In genomic region chr10:98133075-98133752, GRCh38 we compare ENCODE assay signal across 8 cellular contexts. TPM values are rescaled to one million over a fixed set of nuclear protein-coding genes. Genes with fewer than 3 reads are reported as not detected.
DNase-seq lines count a peak whose midpoint lies in the region; ATAC-seq, FAIRE-seq and TF ChIP-seq lines count a peak whose summit lies in the region.
"Not testable (repeated sequence)": the region's sequence is repeated elsewhere in the genome, so short reads cannot be mapped to it uniquely, and the experiment has no call there.

No MANE protein-coding gene starts in this region.

- H3K27me3 ChIP-seq in BLaER1; SU-DHL-6 (ENCODE audit: low read length); astrocyte (ENCODE audit: insufficient read depth, low read length): not testable (repeated sequence)

- DNase-seq in astrocyte (ENCODE audit: low read depth); neural crest cell (ENCODE audit: low read depth, low spot score): not testable (repeated sequence)

- H3K4me1 Mint-ChIP-seq in astrocyte (ENCODE audit: low read depth, unreplicated experiment), result peaks cover 14% of the 10 kb centered on the region
- peaks cover 18% of the 10 kb centered on the region for H3K4me1 Mint-ChIP-seq in neural crest cell

- H3K4me3 ChIP-seq in BLaER1 (0 out of 2 replicates have a peak overlapping the region, but pooled peaks have one; percentile 3), SU-DHL-6 (ENCODE audit: insufficient read depth, low read length, poor library complexity, severe bottlenecking) (peak overlapping the region; percentile 28)
- H3K4me3 ChIP-seq in astrocyte (ENCODE audit: insufficient read depth, low read depth, low read length), result not testable (repeated sequence)

- H3K27ac ChIP-seq in BLaER1; astrocyte (ENCODE audit: low read depth, low read length): not testable (repeated sequence)
- H3K27ac ChIP-seq in SU-DHL-6 (ENCODE audit: low read depth, low read length), result peak overlapping the region; percentile 92

- peaks cover 28% of the 10 kb centered on the region for H3K9me3 ChIP-seq in BLaER1
- not testable (repeated sequence) for H3K9me3 ChIP-seq in SU-DHL-6 (ENCODE audit: insufficient read depth, low read length); astrocyte (ENCODE audit: insufficient read depth, low read depth, low read length)

- peak; percentile 62 for ATAC-seq in GM18517 (IDR thresholded peaks at IDR 0.05; ENCODE audit: unreplicated experiment)
- ATAC-seq in GM21367 (IDR thresholded peaks at IDR 0.05; ENCODE audit: unreplicated experiment), result peak; percentile 45
- ATAC-seq in HG02870 (IDR thresholded peaks at IDR 0.05; ENCODE audit: unreplicated experiment), result peak; percentile 24
- ATAC-seq in HG03469 (IDR thresholded peaks at IDR 0.05; ENCODE audit: unreplicated experiment), result peak; percentile 30

- peak overlapping the region; percentile 95 for H2AFZ ChIP-seq in SU-DHL-6 (ENCODE audit: low read depth, low read length, severe bottlenecking)
- H2AFZ ChIP-seq in astrocyte (ENCODE audit: low read depth, low read length), result not testable (repeated sequence)

- not testable (repeated sequence) for H3K9me3 Mint-ChIP-seq in astrocyte (ENCODE audit: unreplicated experiment); neural crest cell

- TF ChIP-seq CTCF in SU-DHL-6 (IDR thresholded peaks at IDR 0.05; ENCODE audit: insufficient read depth, low read length, poor library complexity, severe bottlenecking); astrocyte (IDR thresholded peaks at IDR 0.05; ENCODE audit: insufficient read depth, low read depth, low read length); neural crest cell (conservative IDR thresholded peaks at IDR 0.05): not testable (repeated sequence)

- not testable (repeated sequence) for H3K27me3 Mint-ChIP-seq in astrocyte (ENCODE audit: low read depth, unreplicated experiment); neural crest cell (ENCODE audit: low read depth)

- not testable (repeated sequence) for H3K36me3 Mint-ChIP-seq in astrocyte (ENCODE audit: low read depth, unreplicated experiment); neural crest cell (ENCODE audit: low read depth)

- H3K4me3 Mint-ChIP-seq in astrocyte (ENCODE audit: unreplicated experiment), result peak overlapping the region; percentile 42
- H3K4me3 Mint-ChIP-seq in neural crest cell, result peak overlapping the region; percentile 42

- peaks cover 40% of the 10 kb centered on the region for H3K4me1 ChIP-seq in BLaER1
- not testable (repeated sequence) for H3K4me1 ChIP-seq in astrocyte (ENCODE audit: insufficient read depth, low read length)

- not testable (repeated sequence) for H3K9me2 ChIP-seq in SU-DHL-6 (replicated peaks; ENCODE audit: insufficient read depth, low read length)

- not testable (repeated sequence) for H3K9ac ChIP-seq in BLaER1; astrocyte (ENCODE audit: low read length)
- H3K9ac ChIP-seq in SU-DHL-6 (ENCODE audit: low read length), result peak overlapping the region; percentile 83; the same call in 1 of the 2 replicates

- not testable (repeated sequence) for H3K4me2 ChIP-seq in BLaER1; astrocyte (ENCODE audit: low read length)
- H3K4me2 ChIP-seq in SU-DHL-6 (ENCODE audit: low read depth, low read length, poor library complexity, severe bottlenecking), result peak overlapping the region; percentile 61

- H3K36me3 ChIP-seq in BLaER1; SU-DHL-6 (ENCODE audit: low read length); astrocyte (ENCODE audit: insufficient read depth, low read length): not testable (repeated sequence)

- not testable (repeated sequence) for H3K27ac Mint-ChIP-seq in astrocyte (ENCODE audit: unreplicated experiment); neural crest cell (ENCODE audit: unreplicated experiment)

- H3K79me2 ChIP-seq in SU-DHL-6 (ENCODE audit: insufficient read depth, low read length) (peaks cover 37% of the 10 kb centered on the region), astrocyte (ENCODE audit: insufficient read depth, low read length) (peaks cover 37% of the 10 kb centered on the region)

- not testable (repeated sequence) for H4K20me1 ChIP-seq in BLaER1; SU-DHL-6 (ENCODE audit: low read depth, low read length); astrocyte (ENCODE audit: insufficient read depth, low read length)

- H3F3A ChIP-seq in SU-DHL-6 (ENCODE audit: insufficient read depth), result not testable (repeated sequence)

- FAIRE-seq in astrocyte (lab: Jason Lieb, UNC), result not testable (repeated sequence)

RNA-seq across cellular contexts. Expression of gene R3HCC1L, which starts 1.2 kb away (rescaled TPM):
- total RNA-seq in astrocyte, result 18.3 and 19.9 TPM in 2 replicates
- 18.4 and 20.4 TPM in 2 replicates for total RNA-seq in neural crest cell
